15 cellular contexts compared by ENCODE assay signal in the genomic region with DNA sequence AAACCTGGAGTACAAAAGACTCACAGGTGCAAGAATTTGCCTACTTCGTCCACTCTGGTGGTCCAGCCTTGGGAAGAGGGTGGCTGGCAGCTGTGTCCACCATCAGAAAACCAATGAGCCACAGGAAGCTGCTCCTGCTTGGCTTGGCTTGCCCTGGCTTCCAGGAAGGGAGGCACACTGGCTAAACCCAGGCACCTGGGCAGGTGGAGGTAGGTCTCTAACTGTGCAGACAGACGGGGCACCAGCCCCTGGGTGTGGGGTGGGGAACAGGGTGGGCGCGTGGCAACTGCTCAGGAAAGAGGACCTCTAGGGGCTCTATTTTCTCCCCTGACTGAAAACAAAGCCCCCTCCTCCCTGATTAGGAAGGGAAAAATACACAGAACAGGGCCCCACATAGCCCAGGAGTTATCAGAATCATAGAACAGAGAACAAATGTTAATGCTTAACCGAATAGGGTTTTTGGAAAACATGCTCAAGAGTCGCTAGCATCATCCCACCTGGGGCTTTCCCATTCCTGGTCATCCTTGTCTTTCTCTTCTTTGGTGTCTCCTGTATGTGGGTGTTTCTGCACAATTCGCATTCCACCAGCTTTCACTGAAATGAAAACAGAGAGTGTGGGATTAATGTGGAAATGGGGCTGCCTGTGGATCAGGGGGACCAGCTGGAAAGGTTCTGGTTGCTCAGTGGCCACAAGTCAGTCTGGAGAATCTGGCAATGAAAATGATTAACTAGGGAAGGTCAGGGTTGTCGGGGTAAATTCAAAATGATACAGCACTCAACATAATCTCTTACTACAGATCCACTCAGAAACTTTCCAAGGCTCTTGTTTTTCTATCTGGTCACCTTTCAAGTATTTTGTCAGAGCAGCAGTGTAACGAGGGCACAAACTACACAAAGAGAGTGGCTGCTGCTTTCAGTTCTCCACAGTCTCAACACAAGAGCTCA. TPM values are rescaled to one million over a fixed set of nuclear protein-coding genes. Genes with fewer than 3 reads are reported as not detected.
DNase-seq lines count a peak whose midpoint lies in the region; ATAC-seq, FAIRE-seq and TF ChIP-seq lines count a peak whose summit lies in the region.
"Had no signal": no experiment of that assay in that cellular context is flagged by ENCODE, and none has a peak within 500 bp of the region (broad histone marks: within the 10 kb centered on the region; RNA-seq: fewer than 3 reads in every experiment).

No MANE protein-coding gene starts in this region.

- H3K79me2 ChIP-seq in smooth muscle cell (ENCODE audit: low read depth): peaks cover 51% of the 10 kb centered on the region

- H3K36me3 ChIP-seq in kidney (ENCODE audit: control insufficient read depth in 1 of 2, insufficient read depth in 2 of 2, low read length in 2 of 2) (peaks cover 0 to 4% of the 10 kb centered on the region in 2 donors), smooth muscle cell (ENCODE audit: low read depth) (peaks cover 20% of the 10 kb centered on the region)

- 97% methylated on average over 9 of the region's 9 CpGs for WGBS in smooth muscle cell (ENCODE audit: low lambda C conversion rate)

- FAIRE-seq in kidney (lab: Jason Lieb, UNC): no peak
- FAIRE-seq: G401.6 had no signal

- H3K4me3 Mint-ChIP-seq in stimulated activated naive B cell treated with anti-CD40 and anti-IgM and Interleukin-4, amounts not matched to agents 10 μg/mL and 1 μg/mL and 100 μg/mL, for 72 hours: peak overlapping the region in 1 of 2 donors; percentile 9
- H3K4me3 Mint-ChIP-seq: brain; CD4-positive, alpha-beta memory T cell had no signal

- intact Hi-C loops in kidney (cut with DNase I): no loop called here

- H3K36me3 Mint-ChIP-seq in stimulated activated naive B cell treated with anti-CD40 and anti-IgM and Interleukin-4, amounts not matched to agents 10 μg/mL and 1 μg/mL and 100 μg/mL, for 72 hours: peaks cover 44 to 65% of the 10 kb centered on the region in 2 donors

- no peaks in the 10 kb centered on the region for H3K27me3 Mint-ChIP-seq in stimulated activated naive B cell treated with anti-CD40 and anti-IgM and Interleukin-4, amounts not matched to agents 10 μg/mL and 1 μg/mL and 100 μg/mL, for 72 hours
- H3K27me3 Mint-ChIP-seq: brain; CD4-positive, alpha-beta memory T cell had no signal

- H3K27ac ChIP-seq in kidney (ENCODE audit: low read depth in 2 of 2, low read length in 2 of 2) (peak overlapping the region; percentile 56 to 66), smooth muscle cell (ENCODE audit: low read depth) (no peak overlapping the region)
- H3K27ac ChIP-seq: SJSA1 had no signal

- H3K27ac Mint-ChIP-seq in stimulated activated naive B cell treated with anti-CD40 and anti-IgM and Interleukin-4, amounts not matched to agents 10 μg/mL and 1 μg/mL and 100 μg/mL, for 72 hours: peak overlapping the region; percentile 86

- H3K4me1 ChIP-seq in kidney (ENCODE audit: control insufficient read depth in 1 of 2, insufficient read depth in 1 of 2, low read depth in 1 of 2, low read length in 2 of 2): peaks cover 19 to 23% of the 10 kb centered on the region in 2 donors
- no peaks in the 10 kb centered on the region for H3K4me1 ChIP-seq in smooth muscle cell (ENCODE audit: low read depth)
- H3K4me1 ChIP-seq: SJSA1 had no signal

- no peak overlapping the region for H3K4me2 ChIP-seq in smooth muscle cell

- no peak overlapping the region for H2AFZ ChIP-seq in smooth muscle cell (ENCODE audit: low read depth)

- H3K9me3 Mint-ChIP-seq in stimulated activated naive B cell treated with anti-CD40 and anti-IgM and Interleukin-4, amounts not matched to agents 10 μg/mL and 1 μg/mL and 100 μg/mL, for 72 hours: peaks cover 0 to 1% of the 10 kb centered on the region in 2 donors
- H3K9me3 Mint-ChIP-seq: CD4-positive, alpha-beta memory T cell had no signal

- no peak overlapping the region for H3K4me3 ChIP-seq in kidney (ENCODE audit: low read length in 2 of 2)
- no peak overlapping the region for H3K4me3 ChIP-seq in smooth muscle cell
- H3K4me3 ChIP-seq: SJSA1 had no signal

- H3F3A ChIP-seq in smooth muscle cell (ENCODE audit: low read depth): peaks cover 4% of the 10 kb centered on the region

- H3K9me3 ChIP-seq in kidney (ENCODE audit: control insufficient read depth in 1 of 2, low read length in 2 of 2): no peaks in the 10 kb centered on the region
- H3K9me3 ChIP-seq in smooth muscle cell (replicated peaks; ENCODE audit: low read depth): no peaks in the 10 kb centered on the region
- H3K9me3 ChIP-seq: SJSA1 had no signal

- H3K4me1 Mint-ChIP-seq in stimulated activated naive B cell treated with anti-CD40 and anti-IgM and Interleukin-4, amounts not matched to agents 10 μg/mL and 1 μg/mL and 100 μg/mL, for 72 hours: peaks cover 25 to 73% of the 10 kb centered on the region in 2 donors
- H3K4me1 Mint-ChIP-seq: brain had no signal

- peaks cover 97% of the 10 kb centered on the region for H4K20me1 ChIP-seq in smooth muscle cell (ENCODE audit: low read depth)

- peak; percentile 50 for ATAC-seq in GM19397 (IDR thresholded peaks at IDR 0.05; ENCODE audit: unreplicated experiment)
- ATAC-seq in HG03139 (IDR thresholded peaks at IDR 0.05; ENCODE audit: unreplicated experiment): peak; percentile 45
- ATAC-seq in stimulated activated naive B cell treated with anti-CD40 and anti-IgM and Interleukin-4, amounts not matched to agents 10 μg/mL and 1 μg/mL and 100 μg/mL, for 72 hours (replicated peaks): peak; percentile 74 to 79

- no peak for TF ChIP-seq CTCF in kidney (IDR thresholded peaks at IDR 0.05; ENCODE audit: borderline replicate concordance, extremely low read depth, insufficient read depth)
- TF ChIP-seq CTCF in smooth muscle cell (IDR thresholded peaks at IDR 0.05; ENCODE audit: borderline replicate concordance, insufficient read depth, poor library complexity, severe bottlenecking): no peak

- no peaks in the 10 kb centered on the region for H3K27me3 ChIP-seq in smooth muscle cell (ENCODE audit: low read depth)
- H3K27me3 ChIP-seq: SJSA1 had no signal

- DNase-seq in kidney: no peak
- DNase-seq in stimulated activated naive B cell treated with anti-CD40 and anti-IgM and Interleukin-4, amounts not matched to agents 10 μg/mL and 1 μg/mL and 100 μg/mL, for 72 hours: no peak
- no peak for DNase-seq in smooth muscle cell (lab: John Stamatoyannopoulos, UW; ENCODE audit: unreplicated experiment)
- no peak for DNase-seq in NCI-H146 treated with DMSO at 0.1 percent for 48 hours (lab: John Stamatoyannopoulos, UW; ENCODE audit: unreplicated experiment)
- DNase-seq in SW 1271 (lab: John Stamatoyannopoulos, UW): no peak
- no peak for DNase-seq in stimulated activated CD4-positive, alpha-beta T cell treated with anti-CD3 and anti-CD28 coated beads, Interleukin-12 subunit alpha, Interleukin-12 subunit beta, amount 100 ng/mL, for 4 hours
- DNase-seq: activated naive CD4-positive, alpha-beta T cell; CD4-positive, alpha-beta memory T cell; NCI-H2081 treated with DMSO at 0.1 percent for 48 hours; retina had no signal

- no peak overlapping the region for H3K9ac ChIP-seq in kidney (ENCODE audit: low read length in 2 of 2)
- H3K9ac ChIP-seq in smooth muscle cell (ENCODE audit: low read depth): no peak overlapping the region

RNA-seq across cellular contexts. Expression of gene DAP, which starts 13.1 kb away (rescaled TPM):
- total RNA-seq in kidney: 133 TPM
- polyA plus RNA-seq in kidney (ENCODE audit: insufficient read depth, low read depth, low replicate concordance): 123 TPM
- 52.3 and 63.7 TPM in 2 replicates for total RNA-seq in smooth muscle cell
- 160 and 190 TPM in 2 replicates for polyA plus RNA-seq in smooth muscle cell
